12 cellular contexts compared by ENCODE assay signal in genomic region chr16:12426122-12426521, GRCh38.
A peak's percentile ranks its signal among the peaks of the same experiment; 100 is the strongest.
DNase-seq lines count a peak whose midpoint lies in the region; ATAC-seq and TF ChIP-seq lines count a peak whose summit lies in the region.
"Had no signal": no experiment of that assay in that cellular context is flagged by ENCODE, and none has a peak within 500 bp of the region (broad histone marks: within the 10 kb centered on the region; RNA-seq: fewer than 3 reads in every experiment).

No MANE protein-coding gene starts in this region.

- WGBS in neuronal stem cell (ENCODE audit: extremely low coverage in 2 of 2, insufficient read length in 2 of 2, insufficient replicate concordance in 1 of 2), 2 donors = no CpG with 5 or more reads among the region's 4 CpGs
- WGBS in lower leg skin, 2 donors = 72 to 97% methylated on average over 4 of the region's 4 CpGs

- no peak overlapping the region for H2BK12ac ChIP-seq in neuronal stem cell (ENCODE audit: low read length)

- H4K8ac ChIP-seq in neuronal stem cell (ENCODE audit: low read depth, low read length) = no peak overlapping the region

- no peaks in the 10 kb centered on the region for H3K36me3 Mint-ChIP-seq in brain
- peaks cover 6% of the 10 kb centered on the region for H3K36me3 Mint-ChIP-seq in activated T-helper 17 cell treated with anti-CD3 and anti-CD28 coated beads, Interleukin-2, amount 50 U/mL, for 72 hours (ENCODE audit: low read depth)

- DNase-seq in EH (ENCODE audit: low read depth) = peak; percentile 59
- DNase-seq in NCI-H446 (lab: John Stamatoyannopoulos, UW) = peak; percentile 88 to 91
- DNase-seq in neuronal stem cell (ENCODE audit: low spot score) = peak; percentile 12
- DNase-seq in lower leg skin (ENCODE audit: low spot score in 2 of 2) = no peak
- DNase-seq in HCEC 1CT = no peak
- DNase-seq: activated CD8-positive, alpha-beta memory T cell treated with anti-CD3 and anti-CD28 coated beads for 24 hours; activated naive CD8-positive, alpha-beta T cell treated with anti-CD3 and anti-CD28 coated beads, Interleukin-2, amount 10 ng/mL, durations not matched to agents 7 days and 5 days; CD8-positive, alpha-beta memory T cell; MG63 had no signal

- TF ChIP-seq CTCF in brain (conservative IDR thresholded peaks at IDR 0.05) (no peak), lower leg skin (IDR thresholded peaks at IDR 0.05) (no peak)

- no peak for ATAC-seq in esophagus mucosa
- ATAC-seq in activated T-helper 17 cell treated with anti-CD3 and anti-CD28 coated beads, Interleukin-2, amount 50 U/mL, for 72 hours (replicated peaks) = no peak

- no peak for TF ChIP-seq POLR2A in lower leg skin (IDR thresholded peaks at IDR 0.05)

- H3K27me3 ChIP-seq in neuronal stem cell (ENCODE audit: control insufficient read depth in 3 of 3, insufficient read depth in 3 of 3, low read depth in 1 of 3, low read length in 3 of 3) = no peaks in the 10 kb centered on the region
- H3K27me3 ChIP-seq: MG63 had no signal

- intact Hi-C loops in lower leg skin (cut with DNase I; ENCODE audit: low total_unique reads) = no loop called here

- H2AFZ ChIP-seq in neuronal stem cell (ENCODE audit: low read length) = no peak overlapping the region

- H3K4me2 ChIP-seq in neuronal stem cell (ENCODE audit: insufficient read depth, low read length, poor library complexity, severe bottlenecking) = no peak overlapping the region

- no peak overlapping the region for H3K23ac ChIP-seq in neuronal stem cell (ENCODE audit: low read depth, low read length, poor library complexity)

- no peak overlapping the region for H2BK5ac ChIP-seq in neuronal stem cell (ENCODE audit: low read length)

- H3K4me1 Mint-ChIP-seq in brain = peaks cover 47% of the 10 kb centered on the region
- peaks cover 10% of the 10 kb centered on the region for H3K4me1 Mint-ChIP-seq in activated T-helper 17 cell treated with anti-CD3 and anti-CD28 coated beads, Interleukin-2, amount 50 U/mL, for 72 hours

- H3K79me1 ChIP-seq in neuronal stem cell (ENCODE audit: low read depth, low read length) = no peaks in the 10 kb centered on the region

- H2AK5ac ChIP-seq in neuronal stem cell (ENCODE audit: low read depth, low read length) = no peak overlapping the region

- no peak overlapping the region for H4K91ac ChIP-seq in neuronal stem cell (ENCODE audit: low read depth, low read length, poor library complexity)

- peak overlapping the region; percentile 63 for H3K14ac ChIP-seq in neuronal stem cell (ENCODE audit: low read length)

- no peak overlapping the region for H2BK120ac ChIP-seq in neuronal stem cell (ENCODE audit: low read depth, low read length)

- peak overlapping the region; percentile 59 for H3K18ac ChIP-seq in neuronal stem cell (ENCODE audit: low read length)

- peak overlapping the region; percentile 4 to 88 (median 40) for H3K27ac Mint-ChIP-seq in brain
- no peak overlapping the region for H3K27ac Mint-ChIP-seq in activated T-helper 17 cell treated with anti-CD3 and anti-CD28 coated beads, Interleukin-2, amount 50 U/mL, for 72 hours
- H3K27ac Mint-ChIP-seq: activated naive CD8-positive, alpha-beta T cell treated with anti-CD3 and anti-CD28 coated beads, Interleukin-2, amount 10 ng/mL, durations not matched to agents 7 days and 5 days; CD8-positive, alpha-beta memory T cell had no signal

- no peak overlapping the region for H3K9ac ChIP-seq in neuronal stem cell (ENCODE audit: low read depth, low read length, poor library complexity)

- no peak overlapping the region for H2BK15ac ChIP-seq in neuronal stem cell (ENCODE audit: low read length)

- H3K27ac ChIP-seq in neuronal stem cell (replicated peaks; ENCODE audit: low read length) = no peak overlapping the region

- peaks cover 0 to 3% of the 10 kb centered on the region in 2 donors for H3K9me3 ChIP-seq in neuronal stem cell (replicated peaks in 1 of 2; ENCODE audit: control insufficient read depth in 2 of 2, insufficient read depth in 1 of 2, low read depth in 1 of 2, low read length in 2 of 2)
- H3K9me3 ChIP-seq: MG63 had no signal

- H3K9me3 Mint-ChIP-seq in brain = no peaks in the 10 kb centered on the region
- no peaks in the 10 kb centered on the region for H3K9me3 Mint-ChIP-seq in activated T-helper 17 cell treated with anti-CD3 and anti-CD28 coated beads, Interleukin-2, amount 50 U/mL, for 72 hours
- H3K9me3 Mint-ChIP-seq: activated naive CD8-positive, alpha-beta T cell treated with anti-CD3 and anti-CD28 coated beads, Interleukin-2, amount 10 ng/mL, durations not matched to agents 7 days and 5 days; CD8-positive, alpha-beta memory T cell had no signal

- H3K36me3 ChIP-seq in neuronal stem cell (replicated peaks in 1 of 2; ENCODE audit: control insufficient read depth in 2 of 2, insufficient read depth in 2 of 2, low read length in 2 of 2) = no peaks in the 10 kb centered on the region
- H3K36me3 ChIP-seq: MG63 had no signal

- peaks cover 3% of the 10 kb centered on the region for H3K27me3 Mint-ChIP-seq in brain
- no peaks in the 10 kb centered on the region for H3K27me3 Mint-ChIP-seq in activated T-helper 17 cell treated with anti-CD3 and anti-CD28 coated beads, Interleukin-2, amount 50 U/mL, for 72 hours
- H3K27me3 Mint-ChIP-seq: activated naive CD8-positive, alpha-beta T cell treated with anti-CD3 and anti-CD28 coated beads, Interleukin-2, amount 10 ng/mL, durations not matched to agents 7 days and 5 days; CD8-positive, alpha-beta memory T cell had no signal

- H3K4me3 ChIP-seq in neuronal stem cell (ENCODE audit: low read length in 2 of 2) (no peak overlapping the region), lower leg skin (ENCODE audit: low read depth, poor library complexity, severe bottlenecking) (no peak overlapping the region)
- H3K4me3 ChIP-seq: MG63 had no signal

- H3K4me1 ChIP-seq in neuronal stem cell (ENCODE audit: control insufficient read depth in 2 of 2, insufficient read depth in 1 of 2, low read depth in 1 of 2, low read length in 2 of 2) = peaks cover 6 to 12% of the 10 kb centered on the region in 2 donors

- H3K4ac ChIP-seq in neuronal stem cell (ENCODE audit: low read length) = no peak overlapping the region

- H3K4me3 Mint-ChIP-seq in brain = no peak overlapping the region
- no peak overlapping the region for H3K4me3 Mint-ChIP-seq in activated T-helper 17 cell treated with anti-CD3 and anti-CD28 coated beads, Interleukin-2, amount 50 U/mL, for 72 hours
- H3K4me3 Mint-ChIP-seq: activated naive CD8-positive, alpha-beta T cell treated with anti-CD3 and anti-CD28 coated beads, Interleukin-2, amount 10 ng/mL, durations not matched to agents 7 days and 5 days; CD8-positive, alpha-beta memory T cell had no signal

Comparison
In these comparisons a context has a peak if more than half of its experiments do, and no peak if none do; other contexts are left out.
1. DNase-seq: peak in EH (single experiment), NCI-H446 (2 of 2) and neuronal stem cell (single experiment); none in lower leg skin (0 of 2) and HCEC 1CT (single experiment).